22 cellular contexts compared by ENCODE assay signal in genomic region chr21:33769057-33769456, GRCh38.
DNase-seq lines count a peak whose midpoint lies in the region; ATAC-seq, FAIRE-seq and TF ChIP-seq lines count a peak whose summit lies in the region.
"Had no signal": no experiment of that assay in that cellular context is flagged by ENCODE, and none has a peak within 500 bp of the region (broad histone marks: within the 10 kb centered on the region; RNA-seq: fewer than 3 reads in every experiment).

No MANE protein-coding gene starts in this region.

- intact Hi-C loops in endothelial cell of umbilical vein (cut with micrococcal nuclease), result loop anchor here (1.0 to 5.0 kb wide), 3 partner anchors 8 to 198 kb away; no protein-coding TSS in a partner anchor
- intact Hi-C loops in mammary epithelial cell (cut with micrococcal nuclease), result no loop called here

- H3K36me3 ChIP-seq in endothelial cell of umbilical vein (ENCODE audit: control insufficient read depth in 2 of 2, extremely low read depth in 1 of 2, insufficient read depth in 2 of 2, low read length in 2 of 2) (peaks cover 12 to 20% of the 10 kb centered on the region in 2 experiments), mammary epithelial cell (ENCODE audit: insufficient read depth, low read length) (peaks cover 16% of the 10 kb centered on the region)

- dilution Hi-C loops in endothelial cell of umbilical vein (cut with MboI; ENCODE audit: extremely low pct_ligation_motif_present, low sequenced_read_pairs), result no loop called here
- dilution Hi-C loops in mammary epithelial cell (cut with HindIII; ENCODE audit: low sequenced_read_pairs), result no loop called here

- no peaks in the 10 kb centered on the region for H3K27me3 ChIP-seq in endothelial cell of umbilical vein (ENCODE audit: control insufficient read depth in 2 of 2, insufficient read depth in 2 of 2, low read length in 2 of 2)
- no peaks in the 10 kb centered on the region for H3K27me3 ChIP-seq in mammary epithelial cell (ENCODE audit: insufficient read depth, low read length)

- peaks cover 4% of the 10 kb centered on the region for H3K79me2 ChIP-seq in endothelial cell of umbilical vein (ENCODE audit: control insufficient read depth, insufficient read depth, low read length)
- no peaks in the 10 kb centered on the region for H3K79me2 ChIP-seq in mammary epithelial cell (ENCODE audit: insufficient read depth, low read length)

- CTCF ChIA-PET in endothelial cell of umbilical vein (lab: Charles Lee), result no interaction called here
- CTCF ChIA-PET in mammary epithelial cell (lab: Charles Lee; ENCODE audit: low non-redundant PET), result no interaction called here

- peak overlapping the region; percentile 37 for H3K27ac ChIP-seq in endothelial cell of umbilical vein (ENCODE audit: insufficient read depth, low read depth, low read length)
- no peak overlapping the region for H3K27ac ChIP-seq in mammary epithelial cell (ENCODE audit: insufficient read depth, low read depth, low read length)
- H3K27ac ChIP-seq: RWPE1 had no signal

- no TSS peak for BruUV-seq in endothelial cell of umbilical vein (replicated peaks; lab: Mats Ljungman, UMichigan)
- no TSS peak for BruUV-seq in mammary epithelial cell (replicated peaks; lab: Mats Ljungman, UMichigan)

- no peak overlapping the region for H2AFZ ChIP-seq in endothelial cell of umbilical vein (ENCODE audit: low read depth, low read length)
- no peak overlapping the region for H2AFZ ChIP-seq in mammary epithelial cell (ENCODE audit: low read depth, low read length)

- POLR2A ChIA-PET in endothelial cell of umbilical vein (lab: Charles Lee), result no interaction called here

- H3K9me3 ChIP-seq in endothelial cell of umbilical vein (replicated peaks; ENCODE audit: control insufficient read depth, insufficient read depth, low read length) (no peaks in the 10 kb centered on the region), mammary epithelial cell (replicated peaks; ENCODE audit: insufficient read depth, low read length) (no peaks in the 10 kb centered on the region)
- H3K9me3 ChIP-seq: Caco-2 had no signal

- no peaks in the 10 kb centered on the region for H3K9me1 ChIP-seq in endothelial cell of umbilical vein (replicated peaks; ENCODE audit: control insufficient read depth, extremely low read depth, insufficient read depth, low read length)

- H3K4me3 ChIP-seq in endothelial cell of umbilical vein (replicated peaks in 1 of 3; ENCODE audit: insufficient read depth in 1 of 3, low read depth in 1 of 3, low read length in 3 of 3), result no peak overlapping the region
- H3K4me3 ChIP-seq in mammary epithelial cell (replicated peaks in 1 of 3; ENCODE audit: insufficient read depth in 1 of 3, low read depth in 2 of 3, low read length in 3 of 3), result no peak overlapping the region
- H3K4me3 ChIP-seq: GM12878 had no signal

- H4K20me1 ChIP-seq in endothelial cell of umbilical vein (replicated peaks; ENCODE audit: control insufficient read depth, extremely low read depth, insufficient read depth, low read length) (no peaks in the 10 kb centered on the region), mammary epithelial cell (ENCODE audit: insufficient read depth, low read length) (no peaks in the 10 kb centered on the region)

- peak overlapping the region; percentile 38 for H3K4me2 ChIP-seq in endothelial cell of umbilical vein (ENCODE audit: insufficient read depth, low read length)
- no peak overlapping the region for H3K4me2 ChIP-seq in mammary epithelial cell (ENCODE audit: insufficient read depth, low read depth, low read length)

- TF ChIP-seq POLR2A in endothelial cell of umbilical vein (IDR thresholded peaks at IDR 0.05; ENCODE audit: low read depth, low read length), result no peak

- 87% methylated on average over 1 of the region's 1 CpG for whole genome bisulfite sequencing in mammary epithelial cell (ENCODE audit: low coverage, missing lambda C conversion rate)

- H3K9ac ChIP-seq in endothelial cell of umbilical vein (replicated peaks; ENCODE audit: extremely low read depth, insufficient read depth, low read length), result no peak overlapping the region
- H3K9ac ChIP-seq in mammary epithelial cell (ENCODE audit: insufficient read depth, low read length), result no peak overlapping the region

- in situ Hi-C loops in mammary epithelial cell (cut with MboI; ENCODE audit: low sequenced_read_pairs in 2 of 2), result no loop called here

- DNase-seq in COLO829 (ENCODE audit: low spot score) (peak; percentile 40), RCC 7860 (ENCODE audit: low spot score) (peak; percentile 50), endothelial cell of umbilical vein (ENCODE audit: low read depth, low spot score) (peak; percentile 36), pulmonary artery endothelial cell (ENCODE audit: low read depth, low spot score) (peak; percentile 13), NCI-H146 treated with DMSO at 0.1 percent for 48 hours (lab: John Stamatoyannopoulos, UW; ENCODE audit: unreplicated experiment) (no peak), mammary epithelial cell (no peak)
- DNase-seq: Caco-2; CD4-positive, CD25-positive, alpha-beta regulatory T cell; DMS153; GF-D8; GOT3; KG1; MV-4-11; NCI-H187 treated with DMSO at 0.1 percent for 48 hours; NCI-H2227 treated with DMSO at 0.1 percent for 48 hours; NCI-H524; SIG-M5 had no signal

- TF ChIP-seq CTCF in endothelial cell of umbilical vein (IDR thresholded peaks at IDR 0.05; ENCODE audit: extremely low read depth in 1 of 2, insufficient read depth in 1 of 2, low read depth in 1 of 2, low read length in 2 of 2), result no peak
- TF ChIP-seq CTCF in mammary epithelial cell (conservative IDR thresholded peaks at IDR 0.05 in 1 of 2, IDR thresholded peaks at IDR 0.05 in 1 of 2; ENCODE audit: extremely low read depth in 1 of 2, insufficient read depth in 1 of 2, low read depth in 1 of 2, low read length in 2 of 2), result no peak

- FAIRE-seq in RCC 7860 (lab: Jason Lieb, UNC) (no peak), endothelial cell of umbilical vein (lab: Jason Lieb, UNC) (peak; percentile 76)
- FAIRE-seq: GM12878, HepG2 had no signal

- peaks cover 19% of the 10 kb centered on the region for H3K4me1 ChIP-seq in endothelial cell of umbilical vein (ENCODE audit: control insufficient read depth, extremely low read depth, insufficient read depth, low read length)
- no peaks in the 10 kb centered on the region for H3K4me1 ChIP-seq in mammary epithelial cell (ENCODE audit: insufficient read depth, low read length)

- no peak for ATAC-seq in GM21526 (IDR thresholded peaks at IDR 0.05; ENCODE audit: low FRiP score, unreplicated experiment)
- ATAC-seq: GM12878, HCT116, HepG2 had no signal

TF ChIP-seq in endothelial cell of umbilical vein, 7 proteins besides CTCF, POLR2A, EP300 and RAD21:
- TF ChIP-seq MYC (IDR thresholded peaks at IDR 0.05; ENCODE audit: low read depth, low read length) (no peak), POLR2AphosphoS5 (IDR thresholded peaks at IDR 0.05; ENCODE audit: insufficient read depth, low read depth, low read length) (peak; percentile 16), MAX (IDR thresholded peaks at IDR 0.05; ENCODE audit: insufficient read depth, insufficient read length) (no peak), GATA2 (IDR thresholded peaks at IDR 0.05; ENCODE audit: insufficient read depth, insufficient read length, low read depth, low read length) (peak; percentile 47)

Comparison
In these comparisons a context has a peak if more than half of its experiments do, and no peak if none do; other contexts are left out.
1. DNase-seq: peak in COLO829 (single experiment), RCC 7860 (single experiment), endothelial cell of umbilical vein (single experiment) and pulmonary artery endothelial cell (single experiment); none in NCI-H146 treated with DMSO at 0.1 percent for 48 hours (single experiment) and mammary epithelial cell (single experiment).